14 cellular contexts compared by ENCODE assay signal in genomic region chr16:80174416-80174815, GRCh38.
DNase-seq lines count a peak whose midpoint lies in the region; ATAC-seq and TF ChIP-seq lines count a peak whose summit lies in the region.
"Had no signal": no experiment of that assay in that cellular context is flagged by ENCODE, and none has a peak within 500 bp of the region (broad histone marks: within the 10 kb centered on the region; RNA-seq: fewer than 3 reads in every experiment).

No MANE protein-coding gene starts in this region.

- peak overlapping the region; percentile 7 for H3K27ac Mint-ChIP-seq in type B pancreatic cell
- H3K27ac Mint-ChIP-seq: brain, nephron had no signal

- H3K27me3 ChIP-seq in foreskin keratinocyte: no peaks in the 10 kb centered on the region
- H3K27me3 ChIP-seq: tibial artery had no signal

- ATAC-seq in foreskin keratinocyte: peak; percentile 70

- TF ChIP-seq CTCF in foreskin keratinocyte (conservative IDR thresholded peaks at IDR 0.05) (no peak), type B pancreatic cell (conservative IDR thresholded peaks at IDR 0.05) (no peak)

- H3K27ac ChIP-seq in foreskin keratinocyte: no peak overlapping the region
- H3K27ac ChIP-seq: tibial artery had no signal

- no peak overlapping the region for H3K4me3 Mint-ChIP-seq in type B pancreatic cell
- H3K4me3 Mint-ChIP-seq: brain, nephron had no signal

- no peaks in the 10 kb centered on the region for H3K4me1 Mint-ChIP-seq in type B pancreatic cell (ENCODE audit: unreplicated experiment)
- H3K4me1 Mint-ChIP-seq: brain, nephron had no signal

- H3K27me3 Mint-ChIP-seq in type B pancreatic cell: no peaks in the 10 kb centered on the region

- H3K36me3 Mint-ChIP-seq in type B pancreatic cell: no peaks in the 10 kb centered on the region
- H3K36me3 Mint-ChIP-seq: brain had no signal

- peak; percentile 25 for DNase-seq in SIG-M5 treated with dmso at 0.1 percent for 504 hours (lab: John Stamatoyannopoulos, UW; ENCODE audit: unreplicated experiment)
- no peak for DNase-seq in SIG-M5 (lab: John Stamatoyannopoulos, UW)
- DNase-seq in amniotic epithelial cell (ENCODE audit: low read depth): peak; percentile 94
- DNase-seq in foreskin keratinocyte: peak; percentile 67 to 84
- no peak for DNase-seq in type B pancreatic cell (ENCODE audit: extremely low spot score, unreplicated experiment)
- DNase-seq in DMS 273 (lab: John Stamatoyannopoulos, UW; ENCODE audit: unreplicated experiment): no peak
- DNase-seq in activated CD8-positive, alpha-beta memory T cell treated with anti-CD3 and anti-CD28 coated beads, Interleukin-2, amount 50 U/mL, for 4 hours: no peak
- DNase-seq in activated T-cell treated with anti-CD3 and anti-CD28 coated beads, Interleukin-2, amount 50 U/mL, for 1 hour: no peak
- DNase-seq: 8988T, NCI-H510A, small intestine, tibial artery had no signal

- no peaks in the 10 kb centered on the region for H3K9me3 Mint-ChIP-seq in type B pancreatic cell
- H3K9me3 Mint-ChIP-seq: nephron had no signal

- peaks cover 11% of the 10 kb centered on the region for H3K4me1 ChIP-seq in foreskin keratinocyte

Comparison
In these comparisons a context has a peak if more than half of its experiments do, and no peak if none do; other contexts are left out.
1. DNase-seq: peak in SIG-M5 treated with dmso at 0.1 percent for 504 hours (single experiment), amniotic epithelial cell (single experiment) and foreskin keratinocyte (2 of 2); none in SIG-M5 (single experiment), type B pancreatic cell (single experiment), DMS 273 (single experiment), activated CD8-positive, alpha-beta memory T cell treated with anti-CD3 and anti-CD28 coated beads, Interleukin-2, amount 50 U/mL, for 4 hours (single experiment) and activated T-cell treated with anti-CD3 and anti-CD28 coated beads, Interleukin-2, amount 50 U/mL, for 1 hour (single experiment).